2 cellular contexts compared by ENCODE assay signal in the genomic region with DNA sequence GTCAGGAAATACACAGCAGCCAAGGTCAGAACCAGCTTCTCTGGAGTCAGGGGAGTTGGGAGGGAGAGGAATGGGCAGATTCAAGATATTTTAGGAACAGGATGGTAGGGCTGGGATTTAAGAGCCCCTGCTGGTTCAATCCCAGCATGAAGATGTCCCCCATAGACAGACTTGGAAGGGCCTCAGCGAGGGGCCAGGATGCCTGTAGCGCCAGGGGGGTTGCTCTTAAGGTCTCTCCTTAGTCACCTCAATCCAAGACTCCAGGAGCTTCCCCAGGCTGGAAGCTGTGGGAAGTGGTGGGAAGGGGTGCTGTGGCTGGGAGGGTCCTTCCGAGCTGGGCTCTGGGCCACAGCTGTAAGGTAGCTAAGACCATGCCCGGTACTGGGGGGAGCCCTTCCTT.
TF ChIP-seq lines count a peak whose summit lies in the region.

No MANE protein-coding gene starts in this region.

TF ChIP-seq in HEK293, 187 proteins besides CTCF, POLR2A, EP300 and RAD21:
- TF ChIP-seq GLIS2 (tag by site-specific recombination; IDR thresholded peaks at IDR 0.05) (no peak), ZIC2 (tag by site-specific recombination; IDR thresholded peaks at IDR 0.05) (peak; percentile 69)

TF ChIP-seq in H1, 55 proteins besides CTCF, POLR2A, EP300 and RAD21:
- TF ChIP-seq MAFK (IDR thresholded peaks at IDR 0.05; ENCODE audit: low read depth, low read length) (no peak), CHD2 (IDR thresholded peaks at IDR 0.05; ENCODE audit: low read length) (no peak), YY1 (IDR thresholded peaks at IDR 0.05; ENCODE audit: low read depth, low read length) (no peak), RFX5 (IDR thresholded peaks at IDR 0.05; ENCODE audit: borderline replicate concordance, low read depth, low read length) (no peak), HDAC6 (IDR thresholded peaks at IDR 0.05; ENCODE audit: low read depth, low read length) (no peak), NANOG (IDR thresholded peaks at IDR 0.05; ENCODE audit: insufficient read depth, low read depth, low read length, poor library complexity, severe bottlenecking) (no peak)
